In genomic region chr1:1624443-1625403, GRCh38 we compare ENCODE assay signal across 1 cellular context.
TF ChIP-seq lines count a peak whose summit lies in the region.

No MANE protein-coding gene starts in this region.

TF ChIP-seq in HepG2, 621 proteins besides CTCF, POLR2A, EP300 and RAD21:
- TF ChIP-seq BRD4 (CRISPR knock-in tag; IDR thresholded peaks at IDR 0.05) (no peak), ZKSCAN8 (CRISPR knock-in tag; IDR thresholded peaks at IDR 0.05; ENCODE audit: borderline replicate concordance) (no peak), NR2F1 (CRISPR knock-in tag; IDR thresholded peaks at IDR 0.05) (no peak), SRY (CRISPR knock-in tag; IDR thresholded peaks at IDR 0.05) (no peak), ZNF460 (CRISPR knock-in tag; IDR thresholded peaks at IDR 0.05; ENCODE audit: borderline replicate concordance) (no peak), REST (IDR thresholded peaks at IDR 0.05; ENCODE audit: borderline replicate concordance in 1 of 2, low read depth in 1 of 2, low read length in 2 of 2) (no peak), ZNF256 (CRISPR knock-in tag; conservative IDR thresholded peaks at IDR 0.05) (no peak), ZMYM2 (CRISPR knock-in tag; IDR thresholded peaks at IDR 0.05) (no peak), MED13 (CRISPR knock-in tag; IDR thresholded peaks at IDR 0.05) (no peak), ZNF20 (CRISPR knock-in tag; IDR thresholded peaks at IDR 0.05) (no peak), ZNF770 (CRISPR knock-in tag; IDR thresholded peaks at IDR 0.05) (no peak), RBM39 (IDR thresholded peaks at IDR 0.05; ENCODE audit: low read depth, low read length, poor library complexity, severe bottlenecking) (no peak), ETV6 (CRISPR knock-in tag; conservative IDR thresholded peaks at IDR 0.05) (no peak), KIAA2018 (CRISPR knock-in tag; IDR thresholded peaks at IDR 0.05; ENCODE audit: borderline replicate concordance) (no peak)
- TF ChIP-seq, protein P1, sequence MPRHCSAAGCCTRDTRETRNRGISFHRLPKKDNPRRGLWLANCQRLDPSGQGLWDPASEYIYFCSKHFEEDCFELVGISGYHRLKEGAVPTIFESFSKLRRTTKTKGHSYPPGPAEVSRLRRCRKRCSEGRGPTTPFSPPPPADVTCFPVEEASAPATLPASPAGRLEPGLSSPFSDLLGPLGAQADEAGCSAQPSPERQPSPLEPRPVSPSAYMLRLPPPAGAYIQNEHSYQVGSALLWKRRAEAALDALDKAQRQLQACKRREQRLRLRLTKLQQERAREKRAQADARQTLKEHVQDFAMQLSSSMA (CRISPR knock-in tag; IDR thresholded peaks at IDR 0.05), result no peak
- TF ChIP-seq, protein P2, sequence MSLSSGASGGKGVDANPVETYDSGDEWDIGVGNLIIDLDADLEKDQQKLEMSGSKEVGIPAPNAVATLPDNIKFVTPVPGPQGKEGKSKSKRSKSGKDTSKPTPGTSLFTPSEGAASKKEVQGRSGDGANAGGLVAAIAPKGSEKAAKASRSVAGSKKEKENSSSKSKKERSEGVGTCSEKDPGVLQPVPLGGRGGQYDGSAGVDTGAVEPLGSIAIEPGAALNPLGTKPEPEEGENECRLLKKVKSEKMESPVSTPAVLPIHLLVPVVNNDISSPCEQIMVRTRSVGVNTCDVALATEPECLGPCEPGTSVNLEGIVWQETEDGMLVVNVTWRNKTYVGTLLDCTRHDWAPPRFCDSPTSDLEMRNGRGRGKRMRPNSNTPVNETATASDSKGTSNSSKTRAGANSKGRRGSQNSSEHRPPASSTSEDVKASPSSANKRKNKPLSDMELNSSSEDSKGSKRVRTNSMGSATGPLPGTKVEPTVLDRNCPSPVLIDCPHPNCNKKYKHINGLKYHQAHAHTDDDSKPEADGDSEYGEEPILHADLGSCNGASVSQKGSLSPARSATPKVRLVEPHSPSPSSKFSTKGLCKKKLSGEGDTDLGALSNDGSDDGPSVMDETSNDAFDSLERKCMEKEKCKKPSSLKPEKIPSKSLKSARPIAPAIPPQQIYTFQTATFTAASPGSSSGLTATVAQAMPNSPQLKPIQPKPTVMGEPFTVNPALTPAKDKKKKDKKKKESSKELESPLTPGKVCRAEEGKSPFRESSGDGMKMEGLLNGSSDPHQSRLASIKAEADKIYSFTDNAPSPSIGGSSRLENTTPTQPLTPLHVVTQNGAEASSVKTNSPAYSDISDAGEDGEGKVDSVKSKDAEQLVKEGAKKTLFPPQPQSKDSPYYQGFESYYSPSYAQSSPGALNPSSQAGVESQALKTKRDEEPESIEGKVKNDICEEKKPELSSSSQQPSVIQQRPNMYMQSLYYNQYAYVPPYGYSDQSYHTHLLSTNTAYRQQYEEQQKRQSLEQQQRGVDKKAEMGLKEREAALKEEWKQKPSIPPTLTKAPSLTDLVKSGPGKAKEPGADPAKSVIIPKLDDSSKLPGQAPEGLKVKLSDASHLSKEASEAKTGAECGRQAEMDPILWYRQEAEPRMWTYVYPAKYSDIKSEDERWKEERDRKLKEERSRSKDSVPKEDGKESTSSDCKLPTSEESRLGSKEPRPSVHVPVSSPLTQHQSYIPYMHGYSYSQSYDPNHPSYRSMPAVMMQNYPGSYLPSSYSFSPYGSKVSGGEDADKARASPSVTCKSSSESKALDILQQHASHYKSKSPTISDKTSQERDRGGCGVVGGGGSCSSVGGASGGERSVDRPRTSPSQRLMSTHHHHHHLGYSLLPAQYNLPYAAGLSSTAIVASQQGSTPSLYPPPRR (CRISPR knock-in tag; IDR thresholded peaks at IDR 0.05; ENCODE audit: borderline replicate concordance), result no peak
- TF ChIP-seq, protein P3, sequence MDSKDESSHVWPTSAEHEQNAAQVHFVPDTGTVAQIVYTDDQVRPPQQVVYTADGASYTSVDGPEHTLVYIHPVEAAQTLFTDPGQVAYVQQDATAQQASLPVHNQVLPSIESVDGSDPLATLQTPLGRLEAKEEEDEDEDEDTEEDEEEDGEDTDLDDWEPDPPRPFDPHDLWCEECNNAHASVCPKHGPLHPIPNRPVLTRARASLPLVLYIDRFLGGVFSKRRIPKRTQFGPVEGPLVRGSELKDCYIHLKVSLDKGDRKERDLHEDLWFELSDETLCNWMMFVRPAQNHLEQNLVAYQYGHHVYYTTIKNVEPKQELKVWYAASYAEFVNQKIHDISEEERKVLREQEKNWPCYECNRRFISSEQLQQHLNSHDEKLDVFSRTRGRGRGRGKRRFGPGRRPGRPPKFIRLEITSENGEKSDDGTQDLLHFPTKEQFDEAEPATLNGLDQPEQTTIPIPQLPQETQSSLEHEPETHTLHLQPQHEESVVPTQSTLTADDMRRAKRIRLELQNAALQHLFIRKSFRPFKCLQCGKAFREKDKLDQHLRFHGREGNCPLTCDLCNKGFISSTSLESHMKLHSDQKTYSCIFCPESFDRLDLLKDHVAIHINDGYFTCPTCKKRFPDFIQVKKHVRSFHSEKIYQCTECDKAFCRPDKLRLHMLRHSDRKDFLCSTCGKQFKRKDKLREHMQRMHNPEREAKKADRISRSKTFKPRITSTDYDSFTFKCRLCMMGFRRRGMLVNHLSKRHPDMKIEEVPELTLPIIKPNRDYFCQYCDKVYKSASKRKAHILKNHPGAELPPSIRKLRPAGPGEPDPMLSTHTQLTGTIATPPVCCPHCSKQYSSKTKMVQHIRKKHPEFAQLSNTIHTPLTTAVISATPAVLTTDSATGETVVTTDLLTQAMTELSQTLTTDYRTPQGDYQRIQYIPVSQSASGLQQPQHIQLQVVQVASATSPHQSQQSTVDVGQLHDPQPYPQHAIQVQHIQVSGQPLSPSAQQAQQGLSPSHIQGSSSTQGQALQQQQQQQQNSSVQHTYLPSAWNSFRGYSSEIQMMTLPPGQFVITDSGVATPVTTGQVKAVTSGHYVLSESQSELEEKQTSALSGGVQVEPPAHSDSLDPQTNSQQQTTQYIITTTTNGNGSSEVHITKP (CRISPR knock-in tag; IDR thresholded peaks at IDR 0.05; ENCODE audit: low read depth), result no peak
- TF ChIP-seq, protein P4, sequence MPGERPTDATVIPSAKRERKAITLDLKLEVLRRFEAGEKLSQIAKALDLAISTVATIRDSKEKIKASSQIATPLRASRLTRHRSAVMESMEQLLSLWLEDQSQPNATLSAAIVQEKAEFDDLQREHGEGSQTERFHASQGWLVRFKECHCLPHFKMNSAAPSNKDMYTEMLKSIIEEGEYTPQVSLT (CRISPR knock-in tag; IDR thresholded peaks at IDR 0.05; ENCODE audit: borderline replicate concordance, low read depth), result no peak
